21 cellular contexts compared by ENCODE assay signal in genomic region chr4:41433361-41433760, GRCh38.
DNase-seq lines count a peak whose midpoint lies in the region; ATAC-seq and TF ChIP-seq lines count a peak whose summit lies in the region.
"Had no signal": no experiment of that assay in that cellular context is flagged by ENCODE, and none has a peak within 500 bp of the region (broad histone marks: within the 10 kb centered on the region; RNA-seq: fewer than 3 reads in every experiment).

No MANE protein-coding gene starts in this region.

- H4K20me1 ChIP-seq in GM23248 (ENCODE audit: insufficient read depth) (no peaks in the 10 kb centered on the region), smooth muscle cell (ENCODE audit: low read depth) (no peaks in the 10 kb centered on the region)

- H3K27ac ChIP-seq in GM23248 = peak overlapping the region; percentile 18
- H3K27ac ChIP-seq in angular gyrus (ENCODE audit: low read depth, low read length) = peak overlapping the region; percentile 65
- peak overlapping the region; percentile 29 for H3K27ac ChIP-seq in iPS-20b (ENCODE audit: low read length)
- H3K27ac ChIP-seq in smooth muscle cell (ENCODE audit: low read depth) = no peak overlapping the region
- H3K27ac ChIP-seq: psoas muscle had no signal

- H2AFZ ChIP-seq in GM23248 (no peak overlapping the region), smooth muscle cell (ENCODE audit: low read depth) (no peak overlapping the region)

- no peaks in the 10 kb centered on the region for H3F3A ChIP-seq in GM23248 (ENCODE audit: insufficient read depth)
- H3F3A ChIP-seq in smooth muscle cell (ENCODE audit: low read depth) = no peaks in the 10 kb centered on the region

- DNase-seq in GM23248 = no peak
- no peak for DNase-seq in smooth muscle cell (lab: John Stamatoyannopoulos, UW; ENCODE audit: unreplicated experiment)
- no peak for DNase-seq in AG20443 (ENCODE audit: low spot score)
- DNase-seq in pons (ENCODE audit: low spot score) = no peak
- DNase-seq in NCI-H524 (lab: John Stamatoyannopoulos, UW) = no peak
- DNase-seq: activated CD4-positive, alpha-beta T cell treated with anti-CD3 and anti-CD28 coated beads for 48 hours; activated CD8-positive, alpha-beta memory T cell treated with anti-CD3 and anti-CD28 coated beads, Interleukin-2, amount 10 ng/mL, durations not matched to agents 7 days and 5 days; CD4-positive, alpha-beta memory T cell; DMS53; effector CD4-positive, alpha-beta T cell; NCI-H1092; NCI-H2029; NCI-H446 treated with DMSO at 0.1 percent for 48 hours; NK-92 treated with Interleukin-12 subunit alpha and Interleukin-12 subunit beta, amount 100 ng/mL, for 24 hours; psoas muscle; small intestine; stimulated activated CD4-positive, alpha-beta T cell treated with anti-CD3 and anti-CD28 coated beads, Interleukin-4, amount 100 ng/mL, for 24 hours had no signal

- TF ChIP-seq CTCF in smooth muscle cell (IDR thresholded peaks at IDR 0.05; ENCODE audit: borderline replicate concordance, insufficient read depth, poor library complexity, severe bottlenecking) = no peak

- ATAC-seq in GM21529 (IDR thresholded peaks at IDR 0.05; ENCODE audit: unreplicated experiment) = no peak
- ATAC-seq: activated CD8-positive, alpha-beta memory T cell treated with anti-CD3 and anti-CD28 coated beads, Interleukin-2, amount 10 ng/mL, durations not matched to agents 7 days and 5 days; natural killer cell treated with Interleukin-12 subunit alpha and Interleukin-12 subunit beta and Interleukin-15 and Interleukin-18, amount 100 ng/mL, for 72 hours; psoas muscle had no signal

- no peaks in the 10 kb centered on the region for H3K27me3 ChIP-seq in GM23248 (replicated peaks; ENCODE audit: insufficient read depth)
- H3K27me3 ChIP-seq in iPS-20b (ENCODE audit: insufficient read depth, low read length) = no peaks in the 10 kb centered on the region
- no peaks in the 10 kb centered on the region for H3K27me3 ChIP-seq in smooth muscle cell (ENCODE audit: low read depth)

- H3K36me3 ChIP-seq in GM23248 (ENCODE audit: low read depth) (no peaks in the 10 kb centered on the region), iPS-20b (ENCODE audit: insufficient read depth, low read depth, low read length) (no peaks in the 10 kb centered on the region), smooth muscle cell (ENCODE audit: low read depth) (no peaks in the 10 kb centered on the region)

- WGBS in GM23248 (ENCODE audit: low coverage in 1 of 2, low lambda C conversion rate in 2 of 2, missing lambda C conversion rate in 2 of 2), 2 experiments = 64 to 67% methylated on average over 3 of the region's 3 CpGs
- WGBS in smooth muscle cell (ENCODE audit: low lambda C conversion rate) = 72% methylated on average over 3 of the region's 3 CpGs

- H3K4me1 ChIP-seq in GM23248 (ENCODE audit: insufficient read depth) (peaks cover 15% of the 10 kb centered on the region), iPS-20b (ENCODE audit: insufficient read depth, low read length) (peaks cover 50% of the 10 kb centered on the region), smooth muscle cell (ENCODE audit: low read depth) (peaks cover 37% of the 10 kb centered on the region)

- in situ Hi-C loops in GM23248 (cut with MboI) = no loop called here

- H3K4me3 ChIP-seq in GM23248 (no peak overlapping the region), iPS-20b (ENCODE audit: low read length) (peak overlapping the region; percentile 11; the same call in 1 of the 2 replicates), smooth muscle cell (no peak overlapping the region)
- H3K4me3 ChIP-seq: psoas muscle had no signal

- H3K9me3 ChIP-seq in GM23248 (ENCODE audit: low read depth) (no peaks in the 10 kb centered on the region), iPS-20b (ENCODE audit: insufficient read depth, low read depth, low read length) (no peaks in the 10 kb centered on the region), smooth muscle cell (replicated peaks; ENCODE audit: low read depth) (no peaks in the 10 kb centered on the region)
- H3K9me3 ChIP-seq: psoas muscle had no signal

- H3K9ac ChIP-seq in GM23248 = no peak overlapping the region
- H3K9ac ChIP-seq in iPS-20b (ENCODE audit: low read depth, low read length) = peak overlapping the region; percentile 51; the same call in 1 of the 2 replicates
- H3K9ac ChIP-seq in smooth muscle cell (ENCODE audit: low read depth) = no peak overlapping the region

- no peaks in the 10 kb centered on the region for H3K9me2 ChIP-seq in GM23248 (ENCODE audit: insufficient read depth)

- H3K4me2 ChIP-seq in GM23248 (ENCODE audit: unreplicated experiment) (peak overlapping the region; percentile 20), smooth muscle cell (peak overlapping the region; percentile 27)

- H3K79me2 ChIP-seq in GM23248 (ENCODE audit: insufficient read depth) (no peaks in the 10 kb centered on the region), smooth muscle cell (ENCODE audit: low read depth) (no peaks in the 10 kb centered on the region)
